8 cellular contexts compared by ENCODE assay signal in the genomic region with DNA sequence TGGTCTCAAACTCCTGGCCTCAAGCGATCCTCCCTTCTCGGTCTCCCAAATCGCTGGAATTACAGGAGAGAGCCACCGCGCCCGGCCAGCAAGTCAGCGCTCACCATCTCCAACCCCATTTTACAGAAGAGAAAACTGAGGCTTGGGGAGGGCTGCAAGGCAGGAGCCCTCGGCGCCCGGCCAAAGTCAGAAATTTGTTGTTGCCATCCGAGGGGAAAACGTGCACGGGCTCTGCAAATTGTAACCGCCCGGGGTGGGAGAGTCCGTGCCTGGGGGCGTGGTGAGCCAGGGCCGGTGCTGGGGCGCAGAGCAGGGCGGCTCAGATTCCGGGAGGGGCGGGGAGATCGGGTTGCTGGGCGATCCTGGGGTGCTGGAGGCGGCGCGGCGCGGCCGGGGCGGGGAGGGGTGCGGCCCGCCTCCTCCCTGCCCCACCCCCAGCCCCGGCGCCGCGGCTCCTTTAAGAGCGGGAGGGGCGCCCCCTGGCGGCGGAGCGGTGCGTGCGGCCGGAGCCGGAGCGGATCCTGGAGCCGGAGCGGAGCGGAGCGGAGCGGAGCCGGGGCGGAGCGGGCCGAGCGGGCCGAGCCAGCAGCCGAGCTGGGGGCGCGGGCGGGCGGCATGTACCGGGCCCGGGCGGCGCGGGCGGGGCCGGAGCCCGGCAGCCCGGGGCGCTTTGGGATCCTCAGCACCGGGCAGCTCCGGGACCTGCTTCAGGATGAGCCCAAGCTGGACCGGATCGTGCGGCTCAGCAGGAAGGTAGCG. TPM values are rescaled to one million over a fixed set of nuclear protein-coding genes. Genes with fewer than 3 reads are reported as not detected.
DNase-seq lines count a peak whose midpoint lies in the region; ATAC-seq and TF ChIP-seq lines count a peak whose summit lies in the region.

A gene with protein sequence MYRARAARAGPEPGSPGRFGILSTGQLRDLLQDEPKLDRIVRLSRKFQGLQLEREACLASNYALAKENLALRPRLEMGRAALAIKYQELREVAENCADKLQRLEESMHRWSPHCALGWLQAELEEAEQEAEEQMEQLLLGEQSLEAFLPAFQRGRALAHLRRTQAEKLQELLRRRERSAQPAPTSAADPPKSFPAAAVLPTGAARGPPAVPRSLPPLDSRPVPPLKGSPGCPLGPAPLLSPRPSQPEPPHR (plus strand): TSS at position 488 of the 759 bp plus-strand sequence. CDS start 128 bp downstream, at position 616.

- H3K4me3 Mint-ChIP-seq in activated T-helper 2 cell treated with anti-CD3 and anti-CD28 coated beads, Interferon-gamma antibody, Interleukin-2, Interleukin-4, amounts not matched to agents 10 μg/mL and 5 μg/mL and 100 μg/mL, durations not matched to agents 14 hours and 24 hours and 36 hours (ENCODE audit: low read depth) = peak within 1 kb of the TSS; percentile 76
- peak within 1 kb of the TSS; percentile 60 for H3K4me3 Mint-ChIP-seq in stimulated activated naive CD8-positive, alpha-beta T cell treated with anti-CD3 and anti-CD28 coated beads, Interleukin-15, Interleukin-2, amounts not matched to agents 100 ng/mL and 50 ng/mL, for 24 hours

- peaks cover 33% of the 10 kb centered on the region for H3K27me3 Mint-ChIP-seq in activated T-helper 2 cell treated with anti-CD3 and anti-CD28 coated beads, Interferon-gamma antibody, Interleukin-2, Interleukin-4, amounts not matched to agents 10 μg/mL and 5 μg/mL and 100 μg/mL, durations not matched to agents 14 hours and 24 hours and 36 hours (ENCODE audit: low read depth)
- peaks cover 38% of the 10 kb centered on the region for H3K27me3 Mint-ChIP-seq in stimulated activated naive CD8-positive, alpha-beta T cell treated with anti-CD3 and anti-CD28 coated beads, Interleukin-15, Interleukin-2, amounts not matched to agents 100 ng/mL and 50 ng/mL, for 24 hours

- TF ChIP-seq POLR2A in Peyer's patch (IDR thresholded peaks at IDR 0.05) = peak in 1 of 2 donors; percentile 11

- H3K9ac ChIP-seq in neural cell (ENCODE audit: low read length) = peak within 1 kb of the TSS; percentile 85

- no peaks in the 10 kb centered on the region for H3K36me3 Mint-ChIP-seq in activated T-helper 2 cell treated with anti-CD3 and anti-CD28 coated beads, Interferon-gamma antibody, Interleukin-2, Interleukin-4, amounts not matched to agents 10 μg/mL and 5 μg/mL and 100 μg/mL, durations not matched to agents 14 hours and 24 hours and 36 hours (ENCODE audit: low read depth)
- no peaks in the 10 kb centered on the region for H3K36me3 Mint-ChIP-seq in stimulated activated naive CD8-positive, alpha-beta T cell treated with anti-CD3 and anti-CD28 coated beads, Interleukin-15, Interleukin-2, amounts not matched to agents 100 ng/mL and 50 ng/mL, for 24 hours (ENCODE audit: low read depth)

- TF ChIP-seq RAD21 in Ishikawa (IDR thresholded peaks at IDR 0.05; ENCODE audit: low read depth) = peak; percentile 75
- TF ChIP-seq RAD21 in neural cell (conservative IDR thresholded peaks at IDR 0.05) = peak; percentile 59

- H2AFZ ChIP-seq in neural cell (ENCODE audit: low read depth, low read length) = peak within 1 kb of the TSS; percentile 61

- peaks cover 0 to 19% (median 5%) of the 10 kb centered on the region in 4 donors for H3K4me1 ChIP-seq in Peyer's patch

- peak; percentile 79 to 99 (median 93) for TF ChIP-seq CTCF in Peyer's patch (IDR thresholded peaks at IDR 0.05)
- peak; percentile 90 for TF ChIP-seq CTCF in neural cell (IDR thresholded peaks at IDR 0.05; ENCODE audit: poor library complexity, severe bottlenecking)

- H3K27ac Mint-ChIP-seq in activated T-helper 2 cell treated with anti-CD3 and anti-CD28 coated beads, Interferon-gamma antibody, Interleukin-2, Interleukin-4, amounts not matched to agents 10 μg/mL and 5 μg/mL and 100 μg/mL, durations not matched to agents 14 hours and 24 hours and 36 hours = no peak within 1 kb of the TSS
- H3K27ac Mint-ChIP-seq in stimulated activated naive CD8-positive, alpha-beta T cell treated with anti-CD3 and anti-CD28 coated beads, Interleukin-15, Interleukin-2, amounts not matched to agents 100 ng/mL and 50 ng/mL, for 24 hours = no peak within 1 kb of the TSS

- H3F3A ChIP-seq in neural cell (ENCODE audit: insufficient read depth, low read length, poor library complexity, severe bottlenecking) = no peaks in the 10 kb centered on the region

- peak; percentile 93 for ATAC-seq in GM21529 (IDR thresholded peaks at IDR 0.05; ENCODE audit: unreplicated experiment)

- H3K9me3 ChIP-seq in Peyer's patch = no peaks in the 10 kb centered on the region
- H3K9me3 ChIP-seq in neural cell (ENCODE audit: low read length) = no peaks in the 10 kb centered on the region

- no peaks in the 10 kb centered on the region for H3K27me3 ChIP-seq in Peyer's patch
- no peaks in the 10 kb centered on the region for H3K27me3 ChIP-seq in neural cell (ENCODE audit: insufficient read depth, low read depth, low read length)

- intact Hi-C loops in activated T-helper 2 cell treated with anti-CD3 and anti-CD28 coated beads, Interferon-gamma antibody, Interleukin-2, Interleukin-4, amounts not matched to agents 10 μg/mL and 5 μg/mL and 100 μg/mL, durations not matched to agents 14 hours and 24 hours and 36 hours (cut with micrococcal nuclease) = loop anchor here (1.0 to 5.0 kb wide), 6 partner anchors 16 to 145 kb away; a partner anchor contains a TSS

- peak within 1 kb of the TSS; percentile 35 for H3K4me2 ChIP-seq in neural cell (ENCODE audit: low read length)

- peaks cover 18% of the 10 kb centered on the region for H3K79me2 ChIP-seq in neural cell (replicated peaks; ENCODE audit: insufficient read depth, low read length)

- H4K20me1 ChIP-seq in neural cell (ENCODE audit: insufficient read depth) = no peaks in the 10 kb centered on the region

- DNase-seq in DMS153 (lab: John Stamatoyannopoulos, UW) = peak; percentile 74
- peak; percentile 92 to 96 (median 96) for DNase-seq in Peyer's patch
- peak; percentile 91 for DNase-seq in activated T-helper 2 cell treated with anti-CD3 and anti-CD28 coated beads, Interferon-gamma antibody, Interleukin-2, Interleukin-4, amounts not matched to agents 10 μg/mL and 5 μg/mL and 100 μg/mL, durations not matched to agents 14 hours and 24 hours and 36 hours (ENCODE audit: low spot score)
- DNase-seq in fibroblast of the conjunctiva (ENCODE audit: low read depth) = peak; percentile 76

- H3K36me3 ChIP-seq in Peyer's patch = no peaks in the 10 kb centered on the region
- H3K36me3 ChIP-seq in neural cell (ENCODE audit: insufficient read depth, low read length) = no peaks in the 10 kb centered on the region

- TF ChIP-seq EP300 in Ishikawa (IDR thresholded peaks at IDR 0.05; ENCODE audit: borderline replicate concordance) (no peak; the same call in 1 of the 2 replicates), neural cell (conservative IDR thresholded peaks at IDR 0.05; ENCODE audit: poor library complexity, severe bottlenecking) (peak; percentile 43)

- H3K4me3 ChIP-seq in Peyer's patch (peak within 1 kb of the TSS; percentile 40 to 93 (median 65)), neural cell (ENCODE audit: low read length) (peak within 1 kb of the TSS; percentile 71)

- H3K27ac ChIP-seq in Peyer's patch (peak within 1 kb of the TSS in 2 of 4 donors; percentile 31 to 62), neural cell (ENCODE audit: low read length) (peak within 1 kb of the TSS; percentile 72)

- peaks cover 9% of the 10 kb centered on the region for H3K9me3 Mint-ChIP-seq in activated T-helper 2 cell treated with anti-CD3 and anti-CD28 coated beads, Interferon-gamma antibody, Interleukin-2, Interleukin-4, amounts not matched to agents 10 μg/mL and 5 μg/mL and 100 μg/mL, durations not matched to agents 14 hours and 24 hours and 36 hours
- no peaks in the 10 kb centered on the region for H3K9me3 Mint-ChIP-seq in stimulated activated naive CD8-positive, alpha-beta T cell treated with anti-CD3 and anti-CD28 coated beads, Interleukin-15, Interleukin-2, amounts not matched to agents 100 ng/mL and 50 ng/mL, for 24 hours

- H3K4me1 Mint-ChIP-seq in activated T-helper 2 cell treated with anti-CD3 and anti-CD28 coated beads, Interferon-gamma antibody, Interleukin-2, Interleukin-4, amounts not matched to agents 10 μg/mL and 5 μg/mL and 100 μg/mL, durations not matched to agents 14 hours and 24 hours and 36 hours (ENCODE audit: low read depth) = peaks cover 6% of the 10 kb centered on the region
- peaks cover 10% of the 10 kb centered on the region for H3K4me1 Mint-ChIP-seq in stimulated activated naive CD8-positive, alpha-beta T cell treated with anti-CD3 and anti-CD28 coated beads, Interleukin-15, Interleukin-2, amounts not matched to agents 100 ng/mL and 50 ng/mL, for 24 hours (ENCODE audit: low read depth)

- no peaks in the 10 kb centered on the region for H3K9me2 ChIP-seq in neural cell (ENCODE audit: insufficient read depth, low read length)

TF ChIP-seq in Ishikawa, 13 proteins besides CTCF, POLR2A, EP300 and RAD21:
- TF ChIP-seq CEBPB (IDR thresholded peaks at IDR 0.05) = no peak
- TF ChIP-seq TCF12 (IDR thresholded peaks at IDR 0.05; ENCODE audit: low read depth) = 0 out of 2 replicates have a peak, but pooled peaks have one; percentile 18
- no peak; the same call in 1 of the 2 replicates for TF ChIP-seq TAF1 (IDR thresholded peaks at IDR 0.05; ENCODE audit: low read depth)
- peak; percentile 60 for TF ChIP-seq NFIC (IDR thresholded peaks at IDR 0.05)
- TF ChIP-seq, protein P1, sequence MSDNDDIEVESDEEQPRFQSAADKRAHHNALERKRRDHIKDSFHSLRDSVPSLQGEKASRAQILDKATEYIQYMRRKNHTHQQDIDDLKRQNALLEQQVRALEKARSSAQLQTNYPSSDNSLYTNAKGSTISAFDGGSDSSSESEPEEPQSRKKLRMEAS (IDR thresholded peaks at IDR 0.05) = peak; percentile 58
- no peak for TF ChIP-seq FOXM1 (IDR thresholded peaks at IDR 0.05; ENCODE audit: borderline replicate concordance, low read depth)

TF ChIP-seq in neural cell, 6 proteins besides CTCF, POLR2A, EP300 and RAD21 (continues in another document):
- no peak for TF ChIP-seq TAF1 (IDR thresholded peaks at IDR 0.05; ENCODE audit: low read depth)
- TF ChIP-seq EZH2 (IDR thresholded peaks at IDR 0.05; ENCODE audit: borderline replicate concordance, insufficient read depth, low read length, poor library complexity, severe bottlenecking) = no peak
- peak; percentile 51 for TF ChIP-seq MXI1 (conservative IDR thresholded peaks at IDR 0.05; ENCODE audit: poor library complexity, severe bottlenecking)

RNA-seq across cellular contexts. Expression of the gene that starts here (rescaled TPM):
- total RNA-seq in Peyer's patch = 1 to 10 TPM in 3 of 4 donors, not detected in 1; 1.1 to 6.3 (median 5.0) TPM
- total RNA-seq in activated T-helper 2 cell treated with anti-CD3 and anti-CD28 coated beads, Interferon-gamma antibody, Interleukin-2, Interleukin-4, amounts not matched to agents 10 μg/mL and 5 μg/mL and 100 μg/mL, durations not matched to agents 14 hours and 24 hours and 36 hours = 0.30 and 0.34 TPM in 2 replicates
- polyA plus RNA-seq in neural cell = 52.7 and 56.3 TPM in 2 replicates
- 31.1 and 36.5 TPM in 2 replicates for polyA minus RNA-seq in neural cell

Comparison
In these comparisons a context has a peak if more than half of its experiments do, and no peak if none do; other contexts are left out.
1. Peak in DNase-seq in activated T-helper 2 cell treated with anti-CD3 and anti-CD28 coated beads, Interferon-gamma antibody, Interleukin-2, Interleukin-4, amounts not matched to agents 10 μg/mL and 5 μg/mL and 100 μg/mL, durations not matched to agents 14 hours and 24 hours and 36 hours; RNA of the gene not detected or under 1 TPM.